Comparison of ENCODE assay signal across 9 cellular contexts in genomic region chr2:172085460-172086159, GRCh38. TPM values are rescaled to one million over a fixed set of nuclear protein-coding genes. Genes with fewer than 3 reads are reported as not detected.
DNase-seq lines count a peak whose midpoint lies in the region; ATAC-seq, FAIRE-seq and TF ChIP-seq lines count a peak whose summit lies in the region.
"Had no signal": no experiment of that assay in that cellular context is flagged by ENCODE, and none has a peak within 500 bp of the region (broad histone marks: within the 10 kb centered on the region; RNA-seq: fewer than 3 reads in every experiment).

Gene DLX1 (plus strand): TSS chr2:172085507. CDS start chr2:172085678, 171 bp downstream.

- TF ChIP-seq CTCF in HepG2 (CRISPR knock-in tag; IDR thresholded peaks at IDR 0.05) (no peak), upper lobe of left lung (IDR thresholded peaks at IDR 0.05) (no peak)

- H3K36me3 ChIP-seq in ACC112 (ENCODE audit: insufficient read depth, low read length) (no peaks in the 10 kb centered on the region), HepG2 (replicated peaks in 1 of 2; ENCODE audit: control insufficient read depth in 1 of 2, insufficient read depth in 2 of 2, low read length in 2 of 2) (no peaks in the 10 kb centered on the region), upper lobe of left lung (no peaks in the 10 kb centered on the region)

- H3K4me3 ChIP-seq in ACC112 (ENCODE audit: low read depth, low read length) (peak within 1 kb of the TSS; percentile 85), HepG2 (replicated peaks in 1 of 3; ENCODE audit: insufficient read depth in 1 of 3, low read depth in 2 of 3, low read length in 3 of 3) (peak within 1 kb of the TSS; percentile 60 to 82 (median 64)), upper lobe of left lung (peak within 1 kb of the TSS; percentile 8 to 46 (median 38))

- H3K36me3 Mint-ChIP-seq in activated naive CD4-positive, alpha-beta T cell treated with anti-CD3 and anti-CD28 coated beads, Interleukin-2, amount 50 U/mL, for 72 hours = peaks cover 22 to 55% of the 10 kb centered on the region in 2 donors

- H3K27ac ChIP-seq in ACC112 (ENCODE audit: low read depth, low read length) (peak within 1 kb of the TSS; percentile 73), HepG2 (ENCODE audit: extremely low read length, insufficient read depth, low read length) (no peak within 1 kb of the TSS), upper lobe of left lung (no peak within 1 kb of the TSS)

- no peak; the same call in 1 of the 2 replicates for TF ChIP-seq RAD21 in HepG2 (CRISPR knock-in tag; IDR thresholded peaks at IDR 0.05)

- ATAC-seq in GM18868 (IDR thresholded peaks at IDR 0.05; ENCODE audit: unreplicated experiment) (peak; percentile 16), HepG2 (peak; percentile 36), upper lobe of left lung (ENCODE audit: low FRiP score in 2 of 2) (peak in 1 of 2 donors; percentile 4)
- peak; percentile 1 to 7 for ATAC-seq in activated naive CD4-positive, alpha-beta T cell treated with anti-CD3 and anti-CD28 coated beads, Interleukin-2, amount 50 U/mL, for 72 hours

- H3K9me3 Mint-ChIP-seq in activated naive CD4-positive, alpha-beta T cell treated with anti-CD3 and anti-CD28 coated beads, Interleukin-2, amount 50 U/mL, for 72 hours = no peaks in the 10 kb centered on the region

- H3K9me3 ChIP-seq in HepG2 (ENCODE audit: low read length) (no peaks in the 10 kb centered on the region), upper lobe of left lung (no peaks in the 10 kb centered on the region)

- peaks cover 3% of the 10 kb centered on the region; the same call in 1 of the 2 replicates for H4K20me1 ChIP-seq in HepG2 (ENCODE audit: insufficient read depth, low read length)

- 2% methylated on average over 34 of the region's 34 CpGs for WGBS in HepG2 (ENCODE audit: low lambda C conversion rate)
- WGBS in upper lobe of left lung, 2 donors = 6 to 12% methylated on average over 29 to 32 of the region's 34 CpGs

- peak; percentile 54 for FAIRE-seq in HTR-8/SVneo (lab: Jason Lieb, UNC)
- peak; percentile 59 for FAIRE-seq in HepG2 (lab: Jason Lieb, UNC)

- H3K9ac ChIP-seq in HepG2 (ENCODE audit: insufficient read depth, low read depth, low read length) = peak within 1 kb of the TSS; percentile 55

- TF ChIP-seq POLR2A in HepG2 (IDR thresholded peaks at IDR 0.05; ENCODE audit: insufficient read depth in 1 of 2, low read depth in 2 of 2, low read length in 2 of 2) (0 out of 4 replicates have a peak, but pooled peaks of 1 of the 2 experiments have one; percentile 12), upper lobe of left lung (IDR thresholded peaks at IDR 0.05) (no peak)

- H3K27ac Mint-ChIP-seq in activated naive CD4-positive, alpha-beta T cell treated with anti-CD3 and anti-CD28 coated beads, Interleukin-2, amount 50 U/mL, for 72 hours = peak within 1 kb of the TSS in 1 of 2 donors; percentile 14

- no TSS peak for BruUV-seq in HepG2 (replicated peaks; lab: Mats Ljungman, UMichigan)

- TF ChIP-seq EP300 in HepG2 (IDR thresholded peaks at IDR 0.05; ENCODE audit: low read depth in 2 of 2, low read length in 2 of 2) (no peak), HepG2 (CRISPR knock-in tag; IDR thresholded peaks at IDR 0.05; ENCODE audit: borderline replicate concordance) (no peak), upper lobe of left lung (IDR thresholded peaks at IDR 0.05) (no peak)

- H3K4me1 ChIP-seq in ACC112 (ENCODE audit: control insufficient read depth, insufficient read depth, low read length, unreplicated experiment) (peaks cover 18% of the 10 kb centered on the region), HepG2 (ENCODE audit: insufficient read depth, low read length) (peaks cover 84% of the 10 kb centered on the region), upper lobe of left lung (peaks cover 33 to 67% (median 42%) of the 10 kb centered on the region in 4 donors)

- peak within 1 kb of the TSS; percentile 98 for H3K4me2 ChIP-seq in HepG2 (ENCODE audit: low read depth, low read length)

- DNase-seq in HTR-8/SVneo (ENCODE audit: insufficient read length, low spot score) (peak; percentile 52), HepG2 (ENCODE audit: low spot score) (no peak), upper lobe of left lung (peak in 1 of 2 donors; percentile 79), NCI-H2196 (lab: John Stamatoyannopoulos, UW; ENCODE audit: unreplicated experiment) (no peak), COLO829 (ENCODE audit: low spot score) (no peak)
- no peak for DNase-seq in activated naive CD4-positive, alpha-beta T cell treated with anti-CD3 and anti-CD28 coated beads, Interleukin-2, amount 50 U/mL, for 72 hours (ENCODE audit: low spot score in 2 of 2)

- CTCF ChIA-PET in HepG2 (lab: Yijun Ruan, JAX; ENCODE audit: low intra/inter-chr PET ratio, low total read pairs) = no interaction called here

- H3K79me2 ChIP-seq in ACC112 (ENCODE audit: control insufficient read depth, insufficient read depth, low read length, unreplicated experiment) (peaks cover 18% of the 10 kb centered on the region), HepG2 (ENCODE audit: insufficient read depth, low read length) (no peaks in the 10 kb centered on the region)

- in situ Hi-C loops in HepG2 (cut with HindIII; ENCODE audit: extremely low pct_ligation_motif_present, low pct_unique_long_range_greater_than_20kb) = no loop called here

- intact Hi-C loops in HepG2 (cut with micrococcal nuclease; ENCODE audit: unreplicated experiment) = loop anchor here (1.0 to 5.0 kb wide), 4 partner anchors 9 to 57 kb away; partner anchors contain the start of gene DLX2

- POLR2A ChIA-PET in HepG2 (lab: Yijun Ruan, JAX) = interaction anchor here (0.7 to 4.9 kb wide), 6 partner anchors 10 to 398 kb away, joined by 3 to 42 read pairs (median 16); partner anchors contain the start of genes DLX2 and DYNC1I2

- H2AFZ ChIP-seq in ACC112 (ENCODE audit: low read length, unreplicated experiment) = peak within 1 kb of the TSS; percentile 96
- H2AFZ ChIP-seq in HepG2 (ENCODE audit: low read length) = peak within 1 kb of the TSS; percentile 18

- 0 out of 2 replicates have a peak, but pooled peaks cover 7% of the 10 kb centered on the region for H3K27me3 ChIP-seq in ACC112 (ENCODE audit: insufficient read depth, low read length)
- peaks cover 20 to 90% of the 10 kb centered on the region in 2 experiments; a peak in 4 of 5 replicates for H3K27me3 ChIP-seq in HepG2 (ENCODE audit: control insufficient read depth in 1 of 2, insufficient read depth in 2 of 2, low read length in 2 of 2)
- H3K27me3 ChIP-seq in upper lobe of left lung = peaks cover 5 to 100% (median 80%) of the 10 kb centered on the region in 4 donors

TF ChIP-seq in HepG2, 621 proteins besides CTCF, POLR2A, EP300 and RAD21 (continues in another document):
- TF ChIP-seq, protein P1, sequence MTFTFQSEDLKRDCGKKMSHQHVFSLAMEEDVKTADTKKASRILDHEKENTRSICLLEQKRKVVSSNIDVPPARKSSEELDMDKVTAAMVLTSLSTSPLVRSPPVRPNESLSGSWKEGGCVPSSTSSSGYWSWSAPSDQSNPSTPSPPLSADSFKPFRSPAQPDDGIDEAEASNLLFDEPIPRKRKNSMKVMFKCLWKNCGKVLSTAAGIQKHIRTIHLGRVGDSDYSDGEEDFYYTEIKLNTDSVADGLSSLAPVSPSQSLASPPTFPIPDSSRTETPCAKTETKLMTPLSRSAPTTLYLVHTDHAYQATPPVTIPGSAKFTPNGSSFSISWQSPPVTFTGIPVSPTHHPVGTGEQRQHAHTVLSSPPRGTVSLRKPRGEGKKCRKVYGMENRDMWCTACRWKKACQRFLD (CRISPR knock-in tag; IDR thresholded peaks at IDR 0.05; ENCODE audit: borderline replicate concordance) = no peak; the same call in 1 of the 2 replicates
- no peak for TF ChIP-seq ZBTB10 (CRISPR knock-in tag; IDR thresholded peaks at IDR 0.05; ENCODE audit: borderline replicate concordance)

RNA-seq across cellular contexts. Expression of gene DLX1, which starts in this region (rescaled TPM):
- total RNA-seq in activated naive CD4-positive, alpha-beta T cell treated with anti-CD3 and anti-CD28 coated beads, Interleukin-2, amount 50 U/mL, for 72 hours = not detected
- 0.18 TPM in 1 of 2 replicates, not detected in the other for total RNA-seq in HepG2 (2016; rRNA removed; fragmentation: Illumina TruSeq; extraction: Trizol)
- not detected in 2 replicates for total RNA-seq in HepG2 (2016; cell fraction: cytosol; rRNA removed; fragmentation: Illumina TruSeq; extraction: Trizol; ENCODE audit: low read depth)
- total RNA-seq in HepG2 (2016; cell fraction: insoluble cytoplasmic fraction; rRNA removed; fragmentation: Illumina TruSeq; extraction: Trizol) = 0.13 and 0.52 TPM in 2 replicates
- 0.09 TPM in 1 of 2 replicates, not detected in the other for total RNA-seq in HepG2 (2016; cell fraction: membrane; rRNA removed; fragmentation: Illumina TruSeq; extraction: Trizol)
- 0.25 and 0.37 TPM in 2 replicates for total RNA-seq in HepG2 (2016; cell fraction: nucleus; rRNA removed; fragmentation: Illumina TruSeq; extraction: Trizol)
- polyA plus RNA-seq in HepG2 (2011; rRNA removed) = 0.69 and 0.86 TPM in 2 replicates
- 0.40 and 0.47 TPM in 2 replicates for polyA plus RNA-seq in HepG2 (2011; cell fraction: cytosol; rRNA removed)
- 3.0 and 3.7 TPM in 2 replicates for polyA plus RNA-seq in HepG2 (2011; cell fraction: nucleus; rRNA removed)
- 0.32 and 0.51 TPM in 2 replicates for polyA plus RNA-seq in HepG2 (2012)
- 0.19 TPM in 1 of 2 replicates, not detected in the other for polyA plus RNA-seq in HepG2 (2016; cell fraction: cytosol; fragmentation: Illumina TruSeq; extraction: Trizol; ENCODE audit: low read depth)
- 0.27 and 0.41 TPM in 2 replicates for polyA plus RNA-seq in HepG2 (2016; cell fraction: insoluble cytoplasmic fraction; fragmentation: Illumina TruSeq; extraction: Trizol; ENCODE audit: low read depth)
- polyA plus RNA-seq in HepG2 (2016; cell fraction: membrane; fragmentation: Illumina TruSeq; extraction: Trizol; ENCODE audit: low read depth) = 0.09 and 0.16 TPM in 2 replicates
- 0.94 TPM in 1 of 2 replicates, not detected in the other for polyA plus RNA-seq in HepG2 (2016; cell fraction: nucleus; fragmentation: Illumina TruSeq; extraction: Trizol; ENCODE audit: insufficient read depth, low read depth)
- polyA minus RNA-seq in HepG2 (2011; rRNA and poly(A)+ RNA removed; ENCODE audit: low replicate concordance) = 0.89 and 1.8 TPM in 2 replicates
- 0.40 and 1.1 TPM in 2 replicates for polyA minus RNA-seq in HepG2 (2011; cell fraction: cytosol; rRNA and poly(A)+ RNA removed)
- 1.8 and 2.2 TPM in 2 replicates for polyA minus RNA-seq in HepG2 (2011; cell fraction: nucleus; rRNA and poly(A)+ RNA removed)
- total RNA-seq in upper lobe of left lung = not detected
- total RNA-seq: liver had no signal
- polyA plus RNA-seq: liver had no signal

Comparison
In these comparisons a context has a peak if more than half of its experiments do, and no peak if none do; other contexts are left out.
1. Peak in ATAC-seq in activated naive CD4-positive, alpha-beta T cell treated with anti-CD3 and anti-CD28 coated beads, Interleukin-2, amount 50 U/mL, for 72 hours; RNA of the gene not detected or under 1 TPM.